ENCODE assay signal across 16 cellular contexts in the genomic region with DNA sequence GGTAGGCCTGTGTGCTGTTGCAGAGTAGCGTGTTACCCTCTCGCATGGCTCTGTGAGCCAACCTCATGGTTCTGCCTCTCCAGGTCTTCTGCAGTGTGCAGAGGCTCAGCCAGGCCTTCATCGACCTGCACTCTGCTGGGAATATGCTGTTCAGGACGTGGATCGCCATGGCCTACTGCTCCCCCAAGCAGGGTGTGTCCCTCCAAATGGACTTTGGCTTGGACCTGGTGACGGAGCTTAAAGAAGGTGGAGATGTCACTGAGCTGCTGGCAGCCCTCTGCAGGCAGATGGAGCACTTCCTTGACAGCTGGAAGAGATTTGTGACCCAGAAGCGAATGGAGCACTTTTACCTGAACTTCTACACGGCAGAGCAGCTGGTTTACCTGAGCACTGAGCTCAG.
DNase-seq lines count a peak whose midpoint lies in the region; ATAC-seq and TF ChIP-seq lines count a peak whose summit lies in the region.
"Had no signal": no experiment of that assay in that cellular context is flagged by ENCODE, and none has a peak within 500 bp of the region (broad histone marks: within the 10 kb centered on the region; RNA-seq: fewer than 3 reads in every experiment).

No MANE protein-coding gene starts in this region.

- H3K27me3 Mint-ChIP-seq in activated naive CD8-positive, alpha-beta T cell treated with anti-CD3 and anti-CD28 coated beads, Interleukin-2, amount 10 ng/mL, durations not matched to agents 7 days and 5 days, result no peaks in the 10 kb centered on the region
- H3K27me3 Mint-ChIP-seq in activated naive CD8-positive, alpha-beta T cell treated with anti-CD3 and anti-CD28 coated beads, Interleukin-2, amount 50 U/mL, for 24 hours, result no peaks in the 10 kb centered on the region
- H3K27me3 Mint-ChIP-seq: B cell; CD4-positive, alpha-beta T cell; IgD-negative memory B cell had no signal

- DNase-seq in activated naive CD8-positive, alpha-beta T cell treated with anti-CD3 and anti-CD28 coated beads, Interleukin-2, amount 10 ng/mL, durations not matched to agents 7 days and 5 days, result no peak
- no peak for DNase-seq in activated naive CD8-positive, alpha-beta T cell treated with anti-CD3 and anti-CD28 coated beads, Interleukin-2, amount 50 U/mL, for 24 hours
- DNase-seq in colonic mucosa, result peak; percentile 53
- no peak for DNase-seq in NCI-H446 (lab: John Stamatoyannopoulos, UW)
- DNase-seq in NCI-H1694 (lab: John Stamatoyannopoulos, UW), result no peak
- DNase-seq in SKM-1 (lab: John Stamatoyannopoulos, UW; ENCODE audit: unreplicated experiment), result no peak
- DNase-seq: CD4-positive, alpha-beta T cell; DMS79 treated with DMSO at 0.1 percent for 48 hours; H9; NCI-H1436; NCI-H2081 treated with DMSO at 0.1 percent for 48 hours; NCI-H2227 treated with DMSO at 0.1 percent for 48 hours; NCI-H526 treated with DMSO at 0.1 percent for 48 hours had no signal

- POLR2A ChIA-PET in activated naive CD8-positive, alpha-beta T cell treated with anti-CD3 and anti-CD28 coated beads, Interleukin-2, amount 10 ng/mL, durations not matched to agents 7 days and 5 days (lab: Charles Lee), result no interaction called here

- intact Hi-C loops in colonic mucosa (cut with DNase I), result no loop called here

- H3K4me1 Mint-ChIP-seq in activated naive CD8-positive, alpha-beta T cell treated with anti-CD3 and anti-CD28 coated beads, Interleukin-2, amount 10 ng/mL, durations not matched to agents 7 days and 5 days, result peaks cover 7% of the 10 kb centered on the region
- no peaks in the 10 kb centered on the region for H3K4me1 Mint-ChIP-seq in activated naive CD8-positive, alpha-beta T cell treated with anti-CD3 and anti-CD28 coated beads, Interleukin-2, amount 50 U/mL, for 24 hours
- H3K4me1 Mint-ChIP-seq: B cell, H9, IgD-negative memory B cell had no signal

- no peak overlapping the region for H3K4me3 Mint-ChIP-seq in activated naive CD8-positive, alpha-beta T cell treated with anti-CD3 and anti-CD28 coated beads, Interleukin-2, amount 10 ng/mL, durations not matched to agents 7 days and 5 days
- H3K4me3 Mint-ChIP-seq in activated naive CD8-positive, alpha-beta T cell treated with anti-CD3 and anti-CD28 coated beads, Interleukin-2, amount 50 U/mL, for 24 hours, result no peak overlapping the region
- H3K4me3 Mint-ChIP-seq: B cell; CD4-positive, alpha-beta T cell; H9 had no signal

- H3K4me3 ChIP-seq in colonic mucosa, result no peak overlapping the region
- no peak overlapping the region for H3K4me3 ChIP-seq in mucosa of rectum (ENCODE audit: low read length in 2 of 2)

- H3K9me3 ChIP-seq in colonic mucosa (no peaks in the 10 kb centered on the region), mucosa of rectum (ENCODE audit: control insufficient read depth in 2 of 2, low read length in 2 of 2) (no peaks in the 10 kb centered on the region)

- no peak for TF ChIP-seq CTCF in colonic mucosa (IDR thresholded peaks at IDR 0.05)

- H3K9ac ChIP-seq in colonic mucosa (ENCODE audit: low read depth in 2 of 2, low read length in 2 of 2), result no peak overlapping the region
- H3K9ac ChIP-seq in mucosa of rectum (ENCODE audit: low read depth in 1 of 2, low read length in 2 of 2), result no peak overlapping the region

- no peak overlapping the region for H3K27ac Mint-ChIP-seq in activated naive CD8-positive, alpha-beta T cell treated with anti-CD3 and anti-CD28 coated beads, Interleukin-2, amount 10 ng/mL, durations not matched to agents 7 days and 5 days
- H3K27ac Mint-ChIP-seq in activated naive CD8-positive, alpha-beta T cell treated with anti-CD3 and anti-CD28 coated beads, Interleukin-2, amount 50 U/mL, for 24 hours, result no peak overlapping the region
- H3K27ac Mint-ChIP-seq: B cell; CD4-positive, alpha-beta T cell had no signal

- H3K4me1 ChIP-seq in colonic mucosa (no peaks in the 10 kb centered on the region), mucosa of rectum (ENCODE audit: control insufficient read depth in 2 of 2, insufficient read depth in 2 of 2, low read length in 2 of 2) (peaks cover 0 to 5% of the 10 kb centered on the region in 2 donors)

- H3K36me3 ChIP-seq in colonic mucosa (peaks cover 45% of the 10 kb centered on the region), mucosa of rectum (ENCODE audit: control insufficient read depth in 2 of 2, insufficient read depth in 2 of 2, low read length in 2 of 2) (peaks cover 73 to 75% of the 10 kb centered on the region in 2 donors)

- no peaks in the 10 kb centered on the region for H3K9me3 Mint-ChIP-seq in activated naive CD8-positive, alpha-beta T cell treated with anti-CD3 and anti-CD28 coated beads, Interleukin-2, amount 10 ng/mL, durations not matched to agents 7 days and 5 days
- no peaks in the 10 kb centered on the region for H3K9me3 Mint-ChIP-seq in activated naive CD8-positive, alpha-beta T cell treated with anti-CD3 and anti-CD28 coated beads, Interleukin-2, amount 50 U/mL, for 24 hours
- H3K9me3 Mint-ChIP-seq: CD4-positive, alpha-beta T cell; H9; IgD-negative memory B cell had no signal

- ATAC-seq in activated naive CD8-positive, alpha-beta T cell treated with anti-CD3 and anti-CD28 coated beads, Interleukin-2, amount 10 ng/mL, durations not matched to agents 7 days and 5 days (ENCODE audit: low read depth), result peak; percentile 18
- no peak for ATAC-seq in activated naive CD8-positive, alpha-beta T cell treated with anti-CD3 and anti-CD28 coated beads, Interleukin-2, amount 50 U/mL, for 24 hours

- H3K36me3 Mint-ChIP-seq in activated naive CD8-positive, alpha-beta T cell treated with anti-CD3 and anti-CD28 coated beads, Interleukin-2, amount 10 ng/mL, durations not matched to agents 7 days and 5 days, result peaks cover 40% of the 10 kb centered on the region
- H3K36me3 Mint-ChIP-seq in activated naive CD8-positive, alpha-beta T cell treated with anti-CD3 and anti-CD28 coated beads, Interleukin-2, amount 50 U/mL, for 24 hours (ENCODE audit: low read depth), result peaks cover 51% of the 10 kb centered on the region

- no peak overlapping the region for H3K27ac ChIP-seq in colonic mucosa
- peak overlapping the region; percentile 25 to 43 for H3K27ac ChIP-seq in mucosa of rectum (ENCODE audit: low read depth in 2 of 2, low read length in 2 of 2)

- no peaks in the 10 kb centered on the region for H3K27me3 ChIP-seq in colonic mucosa
- H3K27me3 ChIP-seq in mucosa of rectum (ENCODE audit: control insufficient read depth in 2 of 2, insufficient read depth in 2 of 2, low read length in 2 of 2), result no peaks in the 10 kb centered on the region
